ENCODE assay signal across 25 cellular contexts in the genomic region with DNA sequence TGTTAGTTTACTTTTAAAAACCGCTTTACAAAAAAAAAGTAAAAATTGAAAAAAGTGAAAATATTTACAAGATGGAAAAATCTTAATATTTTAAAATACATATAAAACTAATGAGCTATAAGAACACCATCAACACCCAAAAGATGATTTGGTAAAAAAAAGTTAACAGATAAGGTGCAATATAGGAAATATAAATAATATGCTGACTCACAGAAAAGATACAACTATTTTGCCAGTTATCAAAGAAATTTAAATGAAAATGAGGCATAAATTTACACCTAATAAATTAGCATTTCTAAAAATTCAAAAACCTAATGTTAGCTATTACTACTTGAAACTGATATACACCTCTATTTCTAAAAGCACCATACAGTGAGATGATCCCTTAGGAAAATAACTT. TPM values are rescaled to one million over a fixed set of nuclear protein-coding genes. Genes with fewer than 3 reads are reported as not detected.
DNase-seq lines count a peak whose midpoint lies in the region; ATAC-seq, FAIRE-seq and TF ChIP-seq lines count a peak whose summit lies in the region.
"Had no signal": no experiment of that assay in that cellular context is flagged by ENCODE, and none has a peak within 500 bp of the region (broad histone marks: within the 10 kb centered on the region; RNA-seq: fewer than 3 reads in every experiment).

No MANE protein-coding gene starts in this region.

- TF ChIP-seq CTCF in HepG2 (CRISPR knock-in tag; IDR thresholded peaks at IDR 0.05) (no peak), right lobe of liver (IDR thresholded peaks at IDR 0.05) (no peak)

- CTCF ChIA-PET in HepG2 (lab: Yijun Ruan, JAX; ENCODE audit: low intra/inter-chr PET ratio, low total read pairs): no interaction called here

- in situ Hi-C loops in HepG2 (cut with HindIII; ENCODE audit: extremely low pct_ligation_motif_present, low pct_unique_long_range_greater_than_20kb): no loop called here

- peaks cover 0 to 2% (median 0%) of the 10 kb centered on the region in 6 donors for H3K9me3 Mint-ChIP-seq in immature natural killer cell
- H3K9me3 Mint-ChIP-seq: HFFc6 had no signal

- no peaks in the 10 kb centered on the region for H3K79me2 ChIP-seq in HepG2 (ENCODE audit: insufficient read depth, low read length)

- no peaks in the 10 kb centered on the region for H3K4me1 ChIP-seq in HepG2 (ENCODE audit: insufficient read depth, low read length)
- no peaks in the 10 kb centered on the region for H3K4me1 ChIP-seq in right lobe of liver
- H3K4me1 ChIP-seq in small intestine (ENCODE audit: control insufficient read depth in 2 of 2, insufficient read depth in 1 of 2, low read depth in 1 of 2, low read length in 1 of 2): no peaks in the 10 kb centered on the region
- H3K4me1 ChIP-seq: BLaER1 had no signal

- H3K4me3 ChIP-seq in HepG2 (replicated peaks in 1 of 3; ENCODE audit: insufficient read depth in 1 of 3, low read depth in 2 of 3, low read length in 3 of 3) (no peak overlapping the region), right lobe of liver (no peak overlapping the region), small intestine (ENCODE audit: low read depth in 1 of 2, low read length in 2 of 2) (no peak overlapping the region)
- H3K4me3 ChIP-seq: BLaER1, GM12878, HAP-1 had no signal

- no peak overlapping the region for H3K27ac Mint-ChIP-seq in immature natural killer cell
- H3K27ac Mint-ChIP-seq: B cell; CD4-positive, CD25-positive, alpha-beta regulatory T cell; CD8-positive, alpha-beta T cell; HFFc6 had no signal

- BruUV-seq in HepG2 (replicated peaks; lab: Mats Ljungman, UMichigan): no TSS peak

- DNase-seq in HepG2 (ENCODE audit: low spot score) (no peak), right lobe of liver (no peak), small intestine (no peak), immature natural killer cell (no peak), middle frontal gyrus (ENCODE audit: extremely low spot score, low spot score) (no peak)
- DNase-seq: CD4-positive, CD25-positive, alpha-beta regulatory T cell; CD8-positive, alpha-beta T cell; DMS 273 treated with DMSO at 0.1 percent for 48 hours; DMS79; EL; GDM1; GOT3; HFFc6 had no signal

- WGBS in HepG2 (ENCODE audit: low lambda C conversion rate): 96% methylated on average over 1 of the region's 1 CpG
- 63% methylated on average over 1 of the region's 1 CpG for WGBS in right lobe of liver (ENCODE audit: insufficient coverage, low coverage, low lambda C conversion rate, missing lambda C conversion rate)
- 88 to 100% (median 96%) methylated on average over 1 of the region's 1 CpG for WGBS in small intestine, 3 donors

- no peak for TF ChIP-seq RAD21 in HepG2 (CRISPR knock-in tag; IDR thresholded peaks at IDR 0.05)

- TF ChIP-seq POLR2A in HepG2 (IDR thresholded peaks at IDR 0.05; ENCODE audit: insufficient read depth in 1 of 2, low read depth in 2 of 2, low read length in 2 of 2) (no peak), right lobe of liver (IDR thresholded peaks at IDR 0.05) (no peak)

- H3K36me3 ChIP-seq in HepG2 (replicated peaks in 1 of 2; ENCODE audit: control insufficient read depth in 1 of 2, insufficient read depth in 2 of 2, low read length in 2 of 2) (no peaks in the 10 kb centered on the region), right lobe of liver (no peaks in the 10 kb centered on the region), small intestine (ENCODE audit: control insufficient read depth in 2 of 2, insufficient read depth in 2 of 2, low read length in 2 of 2) (no peaks in the 10 kb centered on the region)
- H3K36me3 ChIP-seq: BLaER1, HAP-1 had no signal

- peaks cover 0 to 5% of the 10 kb centered on the region in 2 donors for H3K4me1 Mint-ChIP-seq in immature natural killer cell
- H3K4me1 Mint-ChIP-seq: B cell had no signal

- peaks cover 0 to 4% (median 0%) of the 10 kb centered on the region in 3 donors for H3K27me3 Mint-ChIP-seq in immature natural killer cell (ENCODE audit: low read depth in 3 of 3)
- H3K27me3 Mint-ChIP-seq: B cell; CD4-positive, CD25-positive, alpha-beta regulatory T cell had no signal

- no peak overlapping the region for H3K4me3 Mint-ChIP-seq in immature natural killer cell
- H3K4me3 Mint-ChIP-seq: B cell; CD4-positive, CD25-positive, alpha-beta regulatory T cell; CD8-positive, alpha-beta T cell; HFFc6 had no signal

- TF ChIP-seq EP300 in HepG2 (IDR thresholded peaks at IDR 0.05; ENCODE audit: low read depth in 2 of 2, low read length in 2 of 2) (no peak), HepG2 (CRISPR knock-in tag; IDR thresholded peaks at IDR 0.05; ENCODE audit: borderline replicate concordance) (no peak)

- intact Hi-C loops in HepG2 (cut with micrococcal nuclease; ENCODE audit: unreplicated experiment): no loop called here
- intact Hi-C loops in right lobe of liver (cut with DNase I): no loop called here

- POLR2A ChIA-PET in HepG2 (lab: Yijun Ruan, JAX): no interaction called here

- peaks cover 0 to 7% (median 0%) of the 10 kb centered on the region in 3 donors for H3K36me3 Mint-ChIP-seq in immature natural killer cell

- no peaks in the 10 kb centered on the region for H3K9me3 ChIP-seq in HepG2 (ENCODE audit: low read length)
- H3K9me3 ChIP-seq in right lobe of liver: no peaks in the 10 kb centered on the region
- H3K9me3 ChIP-seq in small intestine (ENCODE audit: control insufficient read depth, low read depth): no peaks in the 10 kb centered on the region
- H3K9me3 ChIP-seq: HAP-1 had no signal

- ATAC-seq in HepG2 (no peak), right lobe of liver (no peak), GM21717 (IDR thresholded peaks at IDR 0.05; ENCODE audit: unreplicated experiment) (no peak)
- ATAC-seq: CD8-positive, alpha-beta T cell; GM12878 had no signal

- H3K27ac ChIP-seq in HepG2 (ENCODE audit: extremely low read length, insufficient read depth, low read length): no peak overlapping the region
- no peak overlapping the region for H3K27ac ChIP-seq in right lobe of liver
- no peak overlapping the region for H3K27ac ChIP-seq in small intestine (ENCODE audit: low read depth in 1 of 2, low read length in 1 of 2)
- H3K27ac ChIP-seq: 22Rv1, BLaER1, C4-2B had no signal

- no peak for FAIRE-seq in HepG2 (lab: Jason Lieb, UNC)
- peak; percentile 96 for FAIRE-seq in colon (lab: Jason Lieb, UNC)
- FAIRE-seq in islet of Langerhans (lab: Jason Lieb, UNC): peak; percentile 78
- FAIRE-seq in small intestine (lab: Jason Lieb, UNC): peak; percentile 39
- FAIRE-seq: D721Med, GM12878, GM19239, H54 had no signal

- H3K9ac ChIP-seq in HepG2 (ENCODE audit: insufficient read depth, low read depth, low read length): no peak overlapping the region
- H3K9ac ChIP-seq: BLaER1 had no signal

- no peak overlapping the region for H2AFZ ChIP-seq in HepG2 (ENCODE audit: low read length)

- H3K27me3 ChIP-seq in HepG2 (ENCODE audit: control insufficient read depth in 1 of 2, insufficient read depth in 2 of 2, low read length in 2 of 2) (no peaks in the 10 kb centered on the region), right lobe of liver (no peaks in the 10 kb centered on the region), small intestine (ENCODE audit: control insufficient read depth in 2 of 2, insufficient read depth in 2 of 2, low read length in 2 of 2) (no peaks in the 10 kb centered on the region)

- H4K20me1 ChIP-seq in HepG2 (ENCODE audit: insufficient read depth, low read length): no peaks in the 10 kb centered on the region
- H4K20me1 ChIP-seq: BLaER1 had no signal

- no peak overlapping the region for H3K4me2 ChIP-seq in HepG2 (ENCODE audit: low read depth, low read length)
- H3K4me2 ChIP-seq: BLaER1 had no signal

TF ChIP-seq in HepG2, 621 proteins besides CTCF, POLR2A, EP300 and RAD21:
- TF ChIP-seq MAFK (conservative IDR thresholded peaks at IDR 0.05 in 1 of 2, IDR thresholded peaks at IDR 0.05 in 1 of 2; ENCODE audit: low read length in 2 of 2) (peak; percentile 18 to 61; a peak in 2 of 4 replicates), SMARCE1 (IDR thresholded peaks at IDR 0.05; ENCODE audit: borderline replicate concordance) (no peak), MAFF (IDR thresholded peaks at IDR 0.05; ENCODE audit: low read depth, low read length) (peak; percentile 46; the same call in 1 of the 2 replicates)

RNA-seq across cellular contexts. Expression of a gene that starts 54.5 kb away (rescaled TPM):
- total RNA-seq in HepG2 (2016; rRNA removed; fragmentation: Illumina TruSeq; extraction: Trizol): 8.3 and 12.4 TPM in 2 replicates
- 2.1 and 3.2 TPM in 2 replicates for total RNA-seq in HepG2 (2016; cell fraction: cytosol; rRNA removed; fragmentation: Illumina TruSeq; extraction: Trizol; ENCODE audit: low read depth)
- total RNA-seq in HepG2 (2016; cell fraction: insoluble cytoplasmic fraction; rRNA removed; fragmentation: Illumina TruSeq; extraction: Trizol): 7.8 and 11.1 TPM in 2 replicates
- total RNA-seq in HepG2 (2016; cell fraction: membrane; rRNA removed; fragmentation: Illumina TruSeq; extraction: Trizol): 3.2 and 3.7 TPM in 2 replicates
- 12.6 and 12.7 TPM in 2 replicates for total RNA-seq in HepG2 (2016; cell fraction: nucleus; rRNA removed; fragmentation: Illumina TruSeq; extraction: Trizol)
- 9.9 and 11.7 TPM in 2 replicates for polyA plus RNA-seq in HepG2 (2011; rRNA removed)
- 3.5 and 6.1 TPM in 2 replicates for polyA plus RNA-seq in HepG2 (2011; cell fraction: cytosol; rRNA removed)
- 13.4 and 16.3 TPM in 2 replicates for polyA plus RNA-seq in HepG2 (2011; cell fraction: nucleus; rRNA removed)
- polyA plus RNA-seq in HepG2 (2012): 12.4 and 13.8 TPM in 2 replicates
- polyA plus RNA-seq in HepG2 (2016; cell fraction: cytosol; fragmentation: Illumina TruSeq; extraction: Trizol; ENCODE audit: low read depth): 0.11 TPM in 2 replicates
- 4.4 and 4.5 TPM in 2 replicates for polyA plus RNA-seq in HepG2 (2016; cell fraction: insoluble cytoplasmic fraction; fragmentation: Illumina TruSeq; extraction: Trizol; ENCODE audit: low read depth)
- 0.45 and 0.64 TPM in 2 replicates for polyA plus RNA-seq in HepG2 (2016; cell fraction: membrane; fragmentation: Illumina TruSeq; extraction: Trizol; ENCODE audit: low read depth)
- polyA plus RNA-seq in HepG2 (2016; cell fraction: nucleus; fragmentation: Illumina TruSeq; extraction: Trizol; ENCODE audit: insufficient read depth, low read depth): 5.6 and 7.1 TPM in 2 replicates
- 31.0 and 42.4 TPM in 2 replicates for polyA minus RNA-seq in HepG2 (2011; rRNA and poly(A)+ RNA removed; ENCODE audit: low replicate concordance)
- polyA minus RNA-seq in HepG2 (2011; cell fraction: cytosol; rRNA and poly(A)+ RNA removed): 15.0 and 19.4 TPM in 2 replicates
- polyA minus RNA-seq in HepG2 (2011; cell fraction: nucleus; rRNA and poly(A)+ RNA removed): 68.6 and 71.8 TPM in 2 replicates
- 1 to 10 TPM; 5.4 to 8.2 (median 7.7) TPM for total RNA-seq in right lobe of liver
- 1 to 10 TPM; 3.5 to 6.0 (median 4.8) TPM for polyA plus RNA-seq in small intestine
- 1 to 10 TPM; 3.1 to 6.7 (median 5.5) TPM for polyA plus RNA-seq in immature natural killer cell
